In the genomic region with DNA sequence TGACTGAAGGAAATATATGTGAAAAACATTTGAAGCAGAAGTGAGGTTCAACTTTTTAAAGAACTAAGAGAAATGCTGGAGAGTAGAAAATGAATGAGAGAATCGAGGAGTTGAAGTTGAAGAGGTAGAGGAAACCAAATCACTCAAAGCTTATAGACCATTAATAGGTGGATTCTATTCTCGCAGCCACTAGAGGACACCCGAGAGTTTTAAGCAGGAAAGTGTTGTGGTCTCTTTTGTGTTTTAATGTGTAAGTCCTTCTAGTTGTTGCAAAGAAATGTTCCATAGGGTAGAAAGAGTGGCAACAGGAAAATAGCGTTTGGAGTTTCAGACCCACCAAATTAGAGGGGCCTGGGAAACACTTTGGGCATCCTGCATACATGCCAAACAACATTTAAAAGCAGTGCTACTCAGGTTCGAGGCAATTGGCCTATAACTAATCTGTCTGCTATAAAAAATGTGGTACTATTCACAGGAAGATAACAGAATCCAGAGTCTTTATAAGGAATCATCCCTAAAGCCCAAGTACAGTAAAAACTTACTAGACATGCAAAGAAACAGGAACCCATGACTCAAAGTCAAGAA, we compare ENCODE assay signal across 10 cellular contexts.
DNase-seq lines count a peak whose midpoint lies in the region; ATAC-seq, FAIRE-seq and TF ChIP-seq lines count a peak whose summit lies in the region.
"Had no signal": no experiment of that assay in that cellular context is flagged by ENCODE, and none has a peak within 500 bp of the region (broad histone marks: within the 10 kb centered on the region; RNA-seq: fewer than 3 reads in every experiment).

No MANE protein-coding gene starts in this region.

- no peaks in the 10 kb centered on the region for H3K36me3 Mint-ChIP-seq in chondrocyte (ENCODE audit: low read depth)
- no peaks in the 10 kb centered on the region for H3K36me3 Mint-ChIP-seq in immature natural killer cell
- no peaks in the 10 kb centered on the region for H3K36me3 Mint-ChIP-seq in activated T-cell treated with anti-CD3 and anti-CD28 coated beads, Interleukin-2, amount 50 U/mL, for 4 hours (ENCODE audit: insufficient read depth)
- H3K36me3 Mint-ChIP-seq: CD4-positive, CD25-positive, alpha-beta regulatory T cell had no signal

- TF ChIP-seq POLR2A in NB4 (IDR thresholded peaks at IDR 0.05; ENCODE audit: extremely low read depth, insufficient read length), result no peak

- TF ChIP-seq CTCF in NB4 (IDR thresholded peaks at IDR 0.05; ENCODE audit: low read depth, low read length) (peak; percentile 15), chondrocyte (IDR thresholded peaks at IDR 0.05) (peak; percentile 73)

- no peak overlapping the region for H3K27ac Mint-ChIP-seq in chondrocyte (ENCODE audit: unreplicated experiment)
- no peak overlapping the region for H3K27ac Mint-ChIP-seq in immature natural killer cell

- H3K4me3 Mint-ChIP-seq in chondrocyte (ENCODE audit: unreplicated experiment) (no peak overlapping the region), immature natural killer cell (no peak overlapping the region)
- no peak overlapping the region for H3K4me3 Mint-ChIP-seq in activated T-cell treated with anti-CD3 and anti-CD28 coated beads, Interleukin-2, amount 50 U/mL, for 4 hours
- H3K4me3 Mint-ChIP-seq: CD4-positive, CD25-positive, alpha-beta regulatory T cell; central memory CD8-positive, alpha-beta T cell had no signal

- peaks cover 9% of the 10 kb centered on the region for H3K27me3 Mint-ChIP-seq in chondrocyte (ENCODE audit: low read depth)
- H3K27me3 Mint-ChIP-seq in immature natural killer cell (ENCODE audit: low read depth in 3 of 3), result peaks cover 0 to 1% (median 0%) of the 10 kb centered on the region in 3 donors
- no peaks in the 10 kb centered on the region for H3K27me3 Mint-ChIP-seq in activated T-cell treated with anti-CD3 and anti-CD28 coated beads, Interleukin-2, amount 50 U/mL, for 4 hours (ENCODE audit: low read depth)
- H3K27me3 Mint-ChIP-seq: CD4-positive, CD25-positive, alpha-beta regulatory T cell; central memory CD8-positive, alpha-beta T cell had no signal

- no peak overlapping the region for H3K4me3 ChIP-seq in NB4 (ENCODE audit: low read depth, low read length)

- DNase-seq in NB4 (ENCODE audit: low read depth) (peak; percentile 26), chondrocyte (ENCODE audit: low spot score) (no peak), substantia nigra (lab: John Stamatoyannopoulos, UW) (no peak), 8988T (no peak), immature natural killer cell (no peak)
- no peak for DNase-seq in activated T-cell treated with anti-CD3 and anti-CD28 coated beads, Interleukin-2, amount 50 U/mL, for 4 hours
- DNase-seq: CD4-positive, CD25-positive, alpha-beta regulatory T cell had no signal

- H3K9me3 Mint-ChIP-seq in chondrocyte (ENCODE audit: low read depth) (no peaks in the 10 kb centered on the region), immature natural killer cell (peaks cover 8 to 25% (median 18%) of the 10 kb centered on the region in 6 donors)
- no peaks in the 10 kb centered on the region for H3K9me3 Mint-ChIP-seq in activated T-cell treated with anti-CD3 and anti-CD28 coated beads, Interleukin-2, amount 50 U/mL, for 4 hours

- H3K4me1 Mint-ChIP-seq in chondrocyte (ENCODE audit: low read depth) (no peaks in the 10 kb centered on the region), immature natural killer cell (no peaks in the 10 kb centered on the region)
- no peaks in the 10 kb centered on the region for H3K4me1 Mint-ChIP-seq in activated T-cell treated with anti-CD3 and anti-CD28 coated beads, Interleukin-2, amount 50 U/mL, for 4 hours (ENCODE audit: low read depth)
- H3K4me1 Mint-ChIP-seq: CD4-positive, CD25-positive, alpha-beta regulatory T cell; central memory CD8-positive, alpha-beta T cell had no signal

- FAIRE-seq in A204.1 (lab: Jason Lieb, UNC), result peak; percentile 62

- peak; percentile 86 for ATAC-seq in GM18868 (IDR thresholded peaks at IDR 0.05; ENCODE audit: unreplicated experiment)
- no peak for ATAC-seq in activated T-cell treated with anti-CD3 and anti-CD28 coated beads, Interleukin-2, amount 50 U/mL, for 4 hours

- no peak overlapping the region for H3K27ac ChIP-seq in substantia nigra (ENCODE audit: low read depth, low read length, poor library complexity, severe bottlenecking)
